1 cellular context compared by ENCODE assay signal in the genomic region with DNA sequence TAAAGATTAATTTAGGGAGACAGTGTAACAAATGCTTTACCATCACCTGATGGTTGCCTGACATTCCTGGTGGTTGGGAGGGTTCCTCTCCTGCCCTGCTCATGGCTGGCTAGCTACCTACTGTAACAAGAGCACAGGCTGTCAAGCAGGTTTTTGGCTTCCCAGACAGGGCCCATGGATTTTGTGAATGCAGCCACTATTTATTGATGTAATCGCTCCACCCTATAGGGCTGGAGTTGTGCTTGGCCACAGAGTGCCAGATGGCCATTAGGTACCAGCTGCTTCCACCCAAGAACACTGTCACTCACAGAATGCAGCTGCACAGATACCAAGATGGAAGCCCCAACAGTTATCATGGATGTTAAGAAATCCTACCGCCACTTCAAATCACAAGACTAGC.
TF ChIP-seq lines count a peak whose summit lies in the region.

No MANE protein-coding gene starts in this region.

TF ChIP-seq in SK-N-SH treated with all-trans-retinoic acid at 6 μM for 48 hours, 23 proteins besides CTCF, POLR2A, EP300 and RAD21 (continued from another document):
- TF ChIP-seq TSHZ2 (CRISPR knock-in tag; IDR thresholded peaks at IDR 0.05) = no peak
